ENCODE assay signal across 1 cellular context in genomic region chr22:37982938-37983859, GRCh38.
TF ChIP-seq lines count a peak whose summit lies in the region.

No MANE protein-coding gene starts in this region.

TF ChIP-seq in GM23338, 12 proteins besides CTCF, POLR2A, EP300 and RAD21 (continued from another document):
- TF ChIP-seq, protein P1, sequence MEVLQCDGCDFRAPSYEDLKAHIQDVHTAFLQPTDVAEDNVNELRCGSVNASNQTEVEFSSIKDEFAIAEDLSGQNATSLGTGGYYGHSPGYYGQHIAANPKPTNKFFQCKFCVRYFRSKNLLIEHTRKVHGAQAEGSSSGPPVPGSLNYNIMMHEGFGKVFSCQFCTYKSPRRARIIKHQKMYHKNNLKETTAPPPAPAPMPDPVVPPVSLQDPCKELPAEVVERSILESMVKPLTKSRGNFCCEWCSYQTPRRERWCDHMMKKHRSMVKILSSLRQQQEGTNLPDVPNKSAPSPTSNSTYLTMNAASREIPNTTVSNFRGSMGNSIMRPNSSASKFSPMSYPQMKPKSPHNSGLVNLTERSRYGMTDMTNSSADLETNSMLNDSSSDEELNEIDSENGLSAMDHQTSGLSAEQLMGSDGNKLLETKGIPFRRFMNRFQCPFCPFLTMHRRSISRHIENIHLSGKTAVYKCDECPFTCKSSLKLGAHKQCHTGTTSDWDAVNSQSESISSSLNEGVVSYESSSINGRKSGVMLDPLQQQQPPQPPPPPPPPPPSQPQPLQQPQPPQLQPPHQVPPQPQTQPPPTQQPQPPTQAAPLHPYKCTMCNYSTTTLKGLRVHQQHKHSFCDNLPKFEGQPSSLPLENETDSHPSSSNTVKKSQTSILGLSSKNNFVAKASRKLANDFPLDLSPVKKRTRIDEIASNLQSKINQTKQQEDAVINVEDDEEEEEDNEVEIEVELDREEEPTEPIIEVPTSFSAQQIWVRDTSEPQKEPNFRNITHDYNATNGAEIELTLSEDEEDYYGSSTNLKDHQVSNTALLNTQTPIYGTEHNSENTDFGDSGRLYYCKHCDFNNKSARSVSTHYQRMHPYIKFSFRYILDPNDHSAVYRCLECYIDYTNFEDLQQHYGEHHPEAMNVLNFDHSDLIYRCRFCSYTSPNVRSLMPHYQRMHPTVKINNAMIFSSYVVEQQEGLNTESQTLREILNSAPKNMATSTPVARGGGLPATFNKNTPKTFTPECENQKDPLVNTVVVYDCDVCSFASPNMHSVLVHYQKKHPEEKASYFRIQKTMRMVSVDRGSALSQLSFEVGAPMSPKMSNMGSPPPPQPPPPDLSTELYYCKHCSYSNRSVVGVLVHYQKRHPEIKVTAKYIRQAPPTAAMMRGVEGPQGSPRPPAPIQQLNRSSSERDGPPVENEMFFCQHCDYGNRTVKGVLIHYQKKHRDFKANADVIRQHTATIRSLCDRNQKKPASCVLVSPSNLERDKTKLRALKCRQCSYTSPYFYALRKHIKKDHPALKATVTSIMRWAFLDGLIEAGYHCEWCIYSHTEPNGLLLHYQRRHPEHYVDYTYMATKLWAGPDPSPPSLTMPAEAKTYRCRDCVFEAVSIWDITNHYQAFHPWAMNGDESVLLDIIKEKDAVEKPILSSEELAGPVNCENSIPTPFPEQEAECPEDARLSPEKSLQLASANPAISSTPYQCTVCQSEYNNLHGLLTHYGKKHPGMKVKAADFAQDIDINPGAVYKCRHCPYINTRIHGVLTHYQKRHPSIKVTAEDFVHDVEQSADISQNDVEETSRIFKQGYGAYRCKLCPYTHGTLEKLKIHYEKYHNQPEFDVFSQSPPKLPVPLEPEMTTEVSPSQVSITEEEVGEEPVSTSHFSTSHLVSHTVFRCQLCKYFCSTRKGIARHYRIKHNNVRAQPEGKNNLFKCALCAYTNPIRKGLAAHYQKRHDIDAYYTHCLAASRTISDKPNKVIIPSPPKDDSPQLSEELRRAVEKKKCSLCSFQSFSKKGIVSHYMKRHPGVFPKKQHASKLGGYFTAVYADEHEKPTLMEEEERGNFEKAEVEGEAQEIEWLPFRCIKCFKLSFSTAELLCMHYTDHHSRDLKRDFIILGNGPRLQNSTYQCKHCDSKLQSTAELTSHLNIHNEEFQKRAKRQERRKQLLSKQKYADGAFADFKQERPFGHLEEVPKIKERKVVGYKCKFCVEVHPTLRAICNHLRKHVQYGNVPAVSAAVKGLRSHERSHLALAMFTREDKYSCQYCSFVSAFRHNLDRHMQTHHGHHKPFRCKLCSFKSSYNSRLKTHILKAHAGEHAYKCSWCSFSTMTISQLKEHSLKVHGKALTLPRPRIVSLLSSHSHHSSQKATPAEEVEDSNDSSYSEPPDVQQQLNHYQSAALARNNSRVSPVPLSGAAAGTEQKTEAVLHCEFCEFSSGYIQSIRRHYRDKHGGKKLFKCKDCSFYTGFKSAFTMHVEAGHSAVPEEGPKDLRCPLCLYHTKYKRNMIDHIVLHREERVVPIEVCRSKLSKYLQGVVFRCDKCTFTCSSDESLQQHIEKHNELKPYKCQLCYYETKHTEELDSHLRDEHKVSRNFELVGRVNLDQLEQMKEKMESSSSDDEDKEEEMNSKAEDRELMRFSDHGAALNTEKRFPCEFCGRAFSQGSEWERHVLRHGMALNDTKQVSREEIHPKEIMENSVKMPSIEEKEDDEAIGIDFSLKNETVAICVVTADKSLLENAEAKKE (CRISPR knock-in tag; IDR thresholded peaks at IDR 0.05), result no peak
